ENCODE assay signal across 8 cellular contexts in the genomic region with DNA sequence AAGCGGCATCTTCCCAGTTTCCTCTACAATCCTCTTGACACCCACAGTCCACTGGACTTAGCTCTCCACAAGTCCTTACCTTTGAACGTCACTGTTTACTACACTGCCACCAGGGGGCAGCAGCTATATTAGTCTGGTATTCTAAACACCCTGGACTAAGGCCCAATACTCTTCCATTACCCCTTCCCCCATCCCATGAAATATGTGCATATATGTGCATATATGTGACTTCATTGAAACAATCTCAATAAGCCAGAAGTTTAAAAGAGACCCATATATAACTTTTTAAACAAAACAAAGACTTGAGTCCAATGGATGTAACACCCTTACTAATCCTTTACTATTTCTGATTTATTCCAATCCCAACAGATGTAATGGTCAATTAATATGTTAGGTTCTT. TPM values are rescaled to one million over a fixed set of nuclear protein-coding genes. Genes with fewer than 3 reads are reported as not detected.
A peak's percentile ranks its signal among the peaks of the same experiment; 100 is the strongest.
DNase-seq lines count a peak whose midpoint lies in the region; ATAC-seq and TF ChIP-seq lines count a peak whose summit lies in the region.

No MANE protein-coding gene starts in this region.

- no peaks in the 10 kb centered on the region for H3K27me3 ChIP-seq in DOHH2 (ENCODE audit: control insufficient read depth, low read length)
- H3K27me3 ChIP-seq in PC-9 (ENCODE audit: insufficient read depth, low read depth) = no peaks in the 10 kb centered on the region

- H3K4me1 Mint-ChIP-seq in activated T-cell treated with anti-CD3 and anti-CD28 coated beads, Interleukin-2, amount 50 U/mL, for 24 hours (ENCODE audit: low read depth) = peaks cover 16% of the 10 kb centered on the region
- H3K4me1 Mint-ChIP-seq in type B pancreatic cell (ENCODE audit: unreplicated experiment) = no peaks in the 10 kb centered on the region

- H3K4me2 ChIP-seq in DOHH2 (ENCODE audit: low read length) (no peak overlapping the region), PC-9 (no peak overlapping the region)

- no peaks in the 10 kb centered on the region for H3K36me3 ChIP-seq in DOHH2 (ENCODE audit: control insufficient read depth, low read length)
- no peaks in the 10 kb centered on the region for H3K36me3 ChIP-seq in PC-9 (ENCODE audit: low read depth)

- ATAC-seq in GM21576 (IDR thresholded peaks at IDR 0.05; ENCODE audit: unreplicated experiment) = peak; percentile 95

- no peak overlapping the region for H3K4me3 Mint-ChIP-seq in activated T-cell treated with anti-CD3 and anti-CD28 coated beads, Interleukin-2, amount 50 U/mL, for 24 hours
- no peak overlapping the region for H3K4me3 Mint-ChIP-seq in type B pancreatic cell

- H3K36me3 Mint-ChIP-seq in activated T-cell treated with anti-CD3 and anti-CD28 coated beads, Interleukin-2, amount 50 U/mL, for 24 hours (ENCODE audit: low read depth) = peaks cover 4% of the 10 kb centered on the region
- no peaks in the 10 kb centered on the region for H3K36me3 Mint-ChIP-seq in type B pancreatic cell

- H3K79me2 ChIP-seq in DOHH2 (ENCODE audit: control insufficient read depth, low read length) (no peaks in the 10 kb centered on the region), PC-9 (ENCODE audit: low read depth) (no peaks in the 10 kb centered on the region)

- no peak overlapping the region for H3K27ac Mint-ChIP-seq in activated T-cell treated with anti-CD3 and anti-CD28 coated beads, Interleukin-2, amount 50 U/mL, for 24 hours
- no peak overlapping the region for H3K27ac Mint-ChIP-seq in type B pancreatic cell

- TF ChIP-seq RAD21 in Ishikawa (IDR thresholded peaks at IDR 0.05; ENCODE audit: low read depth) = peak; percentile 81

- H3F3A ChIP-seq in DOHH2 (ENCODE audit: control insufficient read depth, insufficient read depth) = no peaks in the 10 kb centered on the region
- no peaks in the 10 kb centered on the region for H3F3A ChIP-seq in PC-9 (ENCODE audit: insufficient read depth, low read depth)

- TF ChIP-seq CTCF in DOHH2 (IDR thresholded peaks at IDR 0.05; ENCODE audit: low read depth, low read length, poor library complexity, severe bottlenecking) = peak; percentile 74
- peak; percentile 89 for TF ChIP-seq CTCF in PC-9 (conservative IDR thresholded peaks at IDR 0.05)
- TF ChIP-seq CTCF in fibroblast of the aortic adventitia (IDR thresholded peaks at IDR 0.05; ENCODE audit: insufficient read depth, low read length) = peak; percentile 67
- TF ChIP-seq CTCF in type B pancreatic cell (conservative IDR thresholded peaks at IDR 0.05) = peak; percentile 82

- CTCF ChIA-PET in PC-9 (lab: Charles Lee) = interaction anchor here (0.5 to 1.0 kb wide), 6 partner anchors 26 to 1420 kb away, joined by 4 to 16 read pairs (median 6); a partner anchor contains a TSS

- H3K9me2 ChIP-seq in DOHH2 (replicated peaks; ENCODE audit: control insufficient read depth, low read length) (no peaks in the 10 kb centered on the region), PC-9 (ENCODE audit: insufficient read depth) (no peaks in the 10 kb centered on the region)

- no peaks in the 10 kb centered on the region for H3K27me3 Mint-ChIP-seq in activated T-cell treated with anti-CD3 and anti-CD28 coated beads, Interleukin-2, amount 50 U/mL, for 24 hours
- no peaks in the 10 kb centered on the region for H3K27me3 Mint-ChIP-seq in type B pancreatic cell

- no peaks in the 10 kb centered on the region for H3K9me3 ChIP-seq in DOHH2 (ENCODE audit: control insufficient read depth, insufficient read depth, low read length)
- no peaks in the 10 kb centered on the region for H3K9me3 ChIP-seq in PC-9 (ENCODE audit: insufficient read depth, low read depth)

- no peak overlapping the region for H3K4me3 ChIP-seq in DOHH2 (ENCODE audit: low read length)
- no peak overlapping the region for H3K4me3 ChIP-seq in PC-9
- no peak overlapping the region for H3K4me3 ChIP-seq in fibroblast of the aortic adventitia (ENCODE audit: low read depth, low read length)

- POLR2A ChIA-PET in PC-9 (lab: Charles Lee; ENCODE audit: unreplicated experiment) = no interaction called here

- H2AFZ ChIP-seq in PC-9 = no peak overlapping the region

- no peak for TF ChIP-seq EP300 in Ishikawa (IDR thresholded peaks at IDR 0.05; ENCODE audit: borderline replicate concordance)

- no TSS peak for BruUV-seq in PC-9 (replicated peaks; lab: Mats Ljungman, UMichigan)

- H3K4me1 ChIP-seq in DOHH2 (ENCODE audit: control insufficient read depth, low read length) (no peaks in the 10 kb centered on the region), PC-9 (replicated peaks; ENCODE audit: insufficient read depth) (no peaks in the 10 kb centered on the region)

- H3K27ac ChIP-seq in DOHH2 (ENCODE audit: low read depth, low read length) (no peak overlapping the region), PC-9 (no peak overlapping the region)

- H4K20me1 ChIP-seq in DOHH2 (ENCODE audit: control insufficient read depth, insufficient read depth, low read depth, low read length) (0 out of 2 replicates have a peak, but pooled peaks cover 3% of the 10 kb centered on the region), PC-9 (ENCODE audit: insufficient read depth) (no peaks in the 10 kb centered on the region)

- intact Hi-C loops in PC-9 (cut with micrococcal nuclease; ENCODE audit: unreplicated experiment) = loop anchor here (1.0 kb wide), 1 partner anchor 554 kb away; no protein-coding TSS in a partner anchor

- no peaks in the 10 kb centered on the region for H3K9me3 Mint-ChIP-seq in activated T-cell treated with anti-CD3 and anti-CD28 coated beads, Interleukin-2, amount 50 U/mL, for 24 hours
- H3K9me3 Mint-ChIP-seq in type B pancreatic cell = peaks cover 7% of the 10 kb centered on the region

- DNase-seq in PC-9 (peak; percentile 38 to 64), fibroblast of the aortic adventitia (ENCODE audit: low read depth) (peak; percentile 85), occipital lobe (lab: John Stamatoyannopoulos, UW) (peak; percentile 12), type B pancreatic cell (ENCODE audit: extremely low spot score, unreplicated experiment) (no peak)
- peak; percentile 72 for DNase-seq in activated T-cell treated with anti-CD3 and anti-CD28 coated beads, Interleukin-2, amount 50 U/mL, for 24 hours

TF ChIP-seq in Ishikawa, 13 proteins besides CTCF, POLR2A, EP300 and RAD21:
- TF ChIP-seq CEBPB (IDR thresholded peaks at IDR 0.05) = no peak
- TF ChIP-seq EGR1 (IDR thresholded peaks at IDR 0.05) = no peak
- TF ChIP-seq, protein P1, sequence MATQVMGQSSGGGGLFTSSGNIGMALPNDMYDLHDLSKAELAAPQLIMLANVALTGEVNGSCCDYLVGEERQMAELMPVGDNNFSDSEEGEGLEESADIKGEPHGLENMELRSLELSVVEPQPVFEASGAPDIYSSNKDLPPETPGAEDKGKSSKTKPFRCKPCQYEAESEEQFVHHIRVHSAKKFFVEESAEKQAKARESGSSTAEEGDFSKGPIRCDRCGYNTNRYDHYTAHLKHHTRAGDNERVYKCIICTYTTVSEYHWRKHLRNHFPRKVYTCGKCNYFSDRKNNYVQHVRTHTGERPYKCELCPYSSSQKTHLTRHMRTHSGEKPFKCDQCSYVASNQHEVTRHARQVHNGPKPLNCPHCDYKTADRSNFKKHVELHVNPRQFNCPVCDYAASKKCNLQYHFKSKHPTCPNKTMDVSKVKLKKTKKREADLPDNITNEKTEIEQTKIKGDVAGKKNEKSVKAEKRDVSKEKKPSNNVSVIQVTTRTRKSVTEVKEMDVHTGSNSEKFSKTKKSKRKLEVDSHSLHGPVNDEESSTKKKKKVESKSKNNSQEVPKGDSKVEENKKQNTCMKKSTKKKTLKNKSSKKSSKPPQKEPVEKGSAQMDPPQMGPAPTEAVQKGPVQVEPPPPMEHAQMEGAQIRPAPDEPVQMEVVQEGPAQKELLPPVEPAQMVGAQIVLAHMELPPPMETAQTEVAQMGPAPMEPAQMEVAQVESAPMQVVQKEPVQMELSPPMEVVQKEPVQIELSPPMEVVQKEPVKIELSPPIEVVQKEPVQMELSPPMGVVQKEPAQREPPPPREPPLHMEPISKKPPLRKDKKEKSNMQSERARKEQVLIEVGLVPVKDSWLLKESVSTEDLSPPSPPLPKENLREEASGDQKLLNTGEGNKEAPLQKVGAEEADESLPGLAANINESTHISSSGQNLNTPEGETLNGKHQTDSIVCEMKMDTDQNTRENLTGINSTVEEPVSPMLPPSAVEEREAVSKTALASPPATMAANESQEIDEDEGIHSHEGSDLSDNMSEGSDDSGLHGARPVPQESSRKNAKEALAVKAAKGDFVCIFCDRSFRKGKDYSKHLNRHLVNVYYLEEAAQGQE (IDR thresholded peaks at IDR 0.05; ENCODE audit: low read depth) = no peak
- TF ChIP-seq, protein P2, sequence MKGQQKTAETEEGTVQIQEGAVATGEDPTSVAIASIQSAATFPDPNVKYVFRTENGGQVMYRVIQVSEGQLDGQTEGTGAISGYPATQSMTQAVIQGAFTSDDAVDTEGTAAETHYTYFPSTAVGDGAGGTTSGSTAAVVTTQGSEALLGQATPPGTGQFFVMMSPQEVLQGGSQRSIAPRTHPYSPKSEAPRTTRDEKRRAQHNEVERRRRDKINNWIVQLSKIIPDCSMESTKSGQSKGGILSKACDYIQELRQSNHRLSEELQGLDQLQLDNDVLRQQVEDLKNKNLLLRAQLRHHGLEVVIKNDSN (IDR thresholded peaks at IDR 0.05) = no peak

RNA-seq across cellular contexts. Expression of a gene that starts 15.5 kb away (rescaled TPM):
- total RNA-seq in PC-9 (2021) (4.9 and 5.3 TPM in 2 replicates), fibroblast of the aortic adventitia (ENCODE audit: low replicate concordance) (5.9 and 9.1 TPM in 2 replicates), occipital lobe (1.4 TPM), type B pancreatic cell (ENCODE audit: low replicate concordance) (5.9 and 7.2 TPM in 2 replicates)
